Comparison of ENCODE assay signal across 18 cellular contexts in the genomic region with DNA sequence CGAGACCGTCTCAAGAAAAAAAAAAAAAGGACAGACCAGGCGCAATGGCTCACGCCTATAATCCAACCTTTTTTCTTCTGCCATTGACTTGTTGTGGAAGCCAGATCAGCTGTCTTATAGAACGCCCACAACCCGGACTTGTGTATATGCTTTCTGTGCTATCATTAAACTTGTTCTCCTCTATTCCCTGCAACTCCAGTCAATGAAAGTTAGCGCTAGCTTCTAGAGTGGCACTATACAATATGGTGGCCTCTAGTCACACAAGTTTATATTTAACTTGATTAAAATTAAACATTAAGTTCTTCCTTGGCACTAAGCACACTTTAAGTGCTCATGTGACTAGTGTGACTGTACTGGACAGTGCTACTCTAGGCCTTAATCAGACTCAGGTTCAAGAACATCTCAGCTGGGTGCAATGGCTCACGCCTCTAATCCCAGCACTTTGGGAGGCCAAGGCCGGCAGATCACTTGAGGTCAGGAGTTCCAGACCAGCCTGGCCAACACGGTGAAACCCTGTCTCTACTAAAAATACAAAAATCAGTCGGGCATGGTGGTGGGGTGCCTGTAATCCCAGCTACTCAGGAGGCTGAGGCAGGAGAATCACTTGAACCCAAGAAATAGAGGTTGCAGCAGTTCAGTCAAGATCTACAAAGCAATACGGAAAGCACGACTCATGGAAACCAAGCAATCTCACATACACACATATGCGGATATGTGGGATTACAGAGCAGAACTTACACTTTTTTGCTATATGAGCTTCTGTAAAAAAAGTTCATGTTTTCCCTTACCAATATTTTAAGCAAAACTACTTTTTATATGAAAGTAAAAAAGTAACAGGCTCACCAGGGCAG. TPM values are rescaled to one million over a fixed set of nuclear protein-coding genes. Genes with fewer than 3 reads are reported as not detected.
DNase-seq lines count a peak whose midpoint lies in the region; FAIRE-seq and TF ChIP-seq lines count a peak whose summit lies in the region.
"Had no signal": no experiment of that assay in that cellular context is flagged by ENCODE, and none has a peak within 500 bp of the region (broad histone marks: within the 10 kb centered on the region; RNA-seq: fewer than 3 reads in every experiment).

No MANE protein-coding gene starts in this region.

- H3K23ac ChIP-seq in mesendoderm (ENCODE audit: low read length): no peak overlapping the region

- no peaks in the 10 kb centered on the region for H3K27me3 ChIP-seq in mesendoderm (ENCODE audit: insufficient read depth, low read length, poor library complexity)
- H3K27me3 ChIP-seq: BLaER1, MG63, right atrium auricular region, tibial artery had no signal

- H3K4me3 ChIP-seq in mesendoderm (ENCODE audit: low read length): no peak overlapping the region
- H3K4me3 ChIP-seq: BLaER1, MG63, right atrium auricular region, tibial artery had no signal

- peaks cover 16% of the 10 kb centered on the region for H3K4me1 Mint-ChIP-seq in T-helper 2 cell treated with Interferon-gamma antibody and Interleukin-4, amounts not matched to agents 5 μg/mL and 100 μg/mL, for 36 hours (ENCODE audit: low read depth)

- no peak overlapping the region for H2BK120ac ChIP-seq in mesendoderm (ENCODE audit: low read depth, low read length)

- peak; percentile 17 for DNase-seq in T-helper 2 cell treated with Interferon-gamma antibody and Interleukin-4, amounts not matched to agents 5 μg/mL and 100 μg/mL, for 36 hours (ENCODE audit: low spot score)
- DNase-seq in T-helper 2 cell (no peak), mucosa of gallbladder (ENCODE audit: low spot score) (peak; percentile 21), substantia nigra (lab: John Stamatoyannopoulos, UW) (no peak), mesendoderm (no peak), D721Med (ENCODE audit: insufficient read length, low spot score) (no peak)
- DNase-seq in stimulated activated CD4-positive, alpha-beta T cell treated with anti-CD3 and anti-CD28 coated beads, Interleukin-4, amount 100 ng/mL, for 24 hours: peak; percentile 19
- DNase-seq in stimulated activated CD4-positive, alpha-beta T cell treated with anti-CD3 and anti-CD28 coated beads, Interleukin-2, amount 100 ng/mL, for 24 hours: no peak
- DNase-seq: 8988T, DMS53, glutamatergic neuron, MG63, NCI-H345, RPMI8226 had no signal

- H2BK15ac ChIP-seq in mesendoderm (replicated peaks; ENCODE audit: low read depth): no peak overlapping the region

- H3K9ac ChIP-seq in mesendoderm (ENCODE audit: low read length): no peak overlapping the region
- H3K9ac ChIP-seq: BLaER1 had no signal

- no peak overlapping the region for H3K4me2 ChIP-seq in mesendoderm (ENCODE audit: low read length)
- H3K4me2 ChIP-seq: BLaER1 had no signal

- H3K79me2 ChIP-seq in mesendoderm (ENCODE audit: control insufficient read depth, insufficient read depth, low read length): no peaks in the 10 kb centered on the region

- no peaks in the 10 kb centered on the region for H3K27me3 Mint-ChIP-seq in T-helper 2 cell treated with Interferon-gamma antibody and Interleukin-4, amounts not matched to agents 5 μg/mL and 100 μg/mL, for 36 hours (ENCODE audit: low read depth)

- peaks cover 80% of the 10 kb centered on the region for H3K36me3 Mint-ChIP-seq in T-helper 2 cell treated with Interferon-gamma antibody and Interleukin-4, amounts not matched to agents 5 μg/mL and 100 μg/mL, for 36 hours (ENCODE audit: low read depth)

- no CpG with 5 or more reads among the region's 14 CpGs for WGBS in mesendoderm (ENCODE audit: extremely low coverage, insufficient coverage, low lambda C conversion rate)

- TF ChIP-seq CTCF in D721Med (IDR thresholded peaks at IDR 0.05; ENCODE audit: insufficient read depth, missing control alignments): no peak

- peaks cover 3% of the 10 kb centered on the region for H3K79me1 ChIP-seq in mesendoderm (ENCODE audit: low read length)

- no peaks in the 10 kb centered on the region for H3K4me1 ChIP-seq in mesendoderm (ENCODE audit: control insufficient read depth, low read depth, low read length)
- H3K4me1 ChIP-seq: BLaER1, tibial artery had no signal

- H3K18ac ChIP-seq in mesendoderm (ENCODE audit: low read length): no peak overlapping the region

- no peak overlapping the region for H2BK5ac ChIP-seq in mesendoderm (ENCODE audit: low read length)

- H3K27ac ChIP-seq in substantia nigra (ENCODE audit: low read depth, low read length, poor library complexity, severe bottlenecking) (no peak overlapping the region), mesendoderm (ENCODE audit: low read depth, low read length) (no peak overlapping the region)
- H3K27ac ChIP-seq: BLaER1, right atrium auricular region, tibial artery had no signal

- H4K8ac ChIP-seq in mesendoderm (ENCODE audit: low read depth, low read length): no peak overlapping the region

- H3K27ac Mint-ChIP-seq in T-helper 2 cell treated with Interferon-gamma antibody and Interleukin-4, amounts not matched to agents 5 μg/mL and 100 μg/mL, for 36 hours: no peak overlapping the region

- no peak overlapping the region for H4K5ac ChIP-seq in mesendoderm (ENCODE audit: low read length)

- H2AK5ac ChIP-seq in mesendoderm (ENCODE audit: low read length): no peak overlapping the region

- H3K36me3 ChIP-seq in mesendoderm (ENCODE audit: control insufficient read depth, insufficient read depth, low read length): peaks cover 29% of the 10 kb centered on the region

- H3K4me3 Mint-ChIP-seq in T-helper 2 cell treated with Interferon-gamma antibody and Interleukin-4, amounts not matched to agents 5 μg/mL and 100 μg/mL, for 36 hours: no peak overlapping the region

- no peak for FAIRE-seq in D721Med (lab: Jason Lieb, UNC)
- FAIRE-seq: bronchial epithelial cell had no signal

- H3K4ac ChIP-seq in mesendoderm (ENCODE audit: low read depth, low read length): no peak overlapping the region

- H3K9me3 Mint-ChIP-seq in T-helper 2 cell treated with Interferon-gamma antibody and Interleukin-4, amounts not matched to agents 5 μg/mL and 100 μg/mL, for 36 hours: no peaks in the 10 kb centered on the region

- H3K56ac ChIP-seq in mesendoderm (ENCODE audit: low read length): no peak overlapping the region

RNA-seq across cellular contexts. Expression of gene GLG1, which starts 18.8 kb away (rescaled TPM):
- 229 TPM for total RNA-seq in mucosa of gallbladder
- polyA plus RNA-seq in mesendoderm (2013, experiment 1 of 2): 42.2 TPM
- polyA plus RNA-seq in mesendoderm (2013, experiment 2 of 2): 42.7 TPM

RNA-seq across cellular contexts. Expression of gene RFWD3, which starts 41.0 kb away (rescaled TPM):
- total RNA-seq in mucosa of gallbladder: 22.6 TPM
- 68.9 TPM for polyA plus RNA-seq in mesendoderm (2013, experiment 1 of 2)
- polyA plus RNA-seq in mesendoderm (2013, experiment 2 of 2): 62.0 TPM

Comparison
In these comparisons a context has a peak if more than half of its experiments do, and no peak if none do; other contexts are left out.
1. DNase-seq: peak in T-helper 2 cell treated with Interferon-gamma antibody and Interleukin-4, amounts not matched to agents 5 μg/mL and 100 μg/mL, for 36 hours (single experiment), stimulated activated CD4-positive, alpha-beta T cell treated with anti-CD3 and anti-CD28 coated beads, Interleukin-4, amount 100 ng/mL, for 24 hours (single experiment) and mucosa of gallbladder (single experiment); none in T-helper 2 cell (0 of 5), stimulated activated CD4-positive, alpha-beta T cell treated with anti-CD3 and anti-CD28 coated beads, Interleukin-2, amount 100 ng/mL, for 24 hours (0 of 2), substantia nigra (0 of 49), mesendoderm (single experiment) and D721Med (single experiment).